ENCODE assay signal across 9 cellular contexts in genomic region chr3:2765002-2765579, GRCh38.
A peak's percentile ranks its signal among the peaks of the same experiment; 100 is the strongest.
DNase-seq lines count a peak whose midpoint lies in the region; ATAC-seq, FAIRE-seq and TF ChIP-seq lines count a peak whose summit lies in the region.
"Had no signal": no experiment of that assay in that cellular context is flagged by ENCODE, and none has a peak within 500 bp of the region (broad histone marks: within the 10 kb centered on the region; RNA-seq: fewer than 3 reads in every experiment).

No MANE protein-coding gene starts in this region.

- no peaks in the 10 kb centered on the region for H4K20me1 ChIP-seq in GM23248 (ENCODE audit: insufficient read depth)

- in situ Hi-C loops in GM23248 (cut with MboI) = no loop called here

- no peak overlapping the region for H3K4me3 ChIP-seq in kidney (ENCODE audit: low read length in 2 of 2)
- no peak overlapping the region for H3K4me3 ChIP-seq in GM23248

- no peaks in the 10 kb centered on the region for H3K27me3 ChIP-seq in GM23248 (replicated peaks; ENCODE audit: insufficient read depth)

- no peak overlapping the region for H3K9ac ChIP-seq in kidney (ENCODE audit: low read length in 2 of 2)
- H3K9ac ChIP-seq in GM23248 = no peak overlapping the region

- ATAC-seq in GM18498 (IDR thresholded peaks at IDR 0.05; ENCODE audit: unreplicated experiment) (peak; percentile 74), HG02588 (IDR thresholded peaks at IDR 0.05; ENCODE audit: unreplicated experiment) (peak; percentile 50), HG03439 (IDR thresholded peaks at IDR 0.05; ENCODE audit: unreplicated experiment) (no peak), HG02623 (IDR thresholded peaks at IDR 0.05; ENCODE audit: unreplicated experiment) (no peak)

- H3K36me3 ChIP-seq in kidney (ENCODE audit: control insufficient read depth in 1 of 2, insufficient read depth in 2 of 2, low read length in 2 of 2) = no peaks in the 10 kb centered on the region
- H3K36me3 ChIP-seq in GM23248 (ENCODE audit: low read depth) = no peaks in the 10 kb centered on the region

- H3F3A ChIP-seq in GM23248 (ENCODE audit: insufficient read depth) = no peaks in the 10 kb centered on the region

- H3K79me2 ChIP-seq in GM23248 (ENCODE audit: insufficient read depth) = no peaks in the 10 kb centered on the region

- no peaks in the 10 kb centered on the region for H3K4me1 ChIP-seq in kidney (ENCODE audit: control insufficient read depth in 1 of 2, insufficient read depth in 1 of 2, low read depth in 1 of 2, low read length in 2 of 2)
- no peaks in the 10 kb centered on the region for H3K4me1 ChIP-seq in GM23248 (ENCODE audit: insufficient read depth)

- H2AFZ ChIP-seq in GM23248 = no peak overlapping the region

- FAIRE-seq in kidney (lab: Jason Lieb, UNC) = no peak
- FAIRE-seq: astrocyte had no signal

- peak; percentile 19 for TF ChIP-seq CTCF in kidney (IDR thresholded peaks at IDR 0.05; ENCODE audit: borderline replicate concordance, extremely low read depth, insufficient read depth)

- H3K9me3 ChIP-seq in kidney (ENCODE audit: control insufficient read depth in 1 of 2, low read length in 2 of 2) (no peaks in the 10 kb centered on the region), GM23248 (ENCODE audit: low read depth) (peaks cover 3% of the 10 kb centered on the region)

- DNase-seq in NCI-H2227 (lab: John Stamatoyannopoulos, UW; ENCODE audit: unreplicated experiment) (peak; percentile 25), kidney (no peak), GM23248 (no peak)
- DNase-seq in activated naive CD4-positive, alpha-beta T cell treated with Interleukin-2 at 50 U/mL for 16 hours = no peak

- H3K27ac ChIP-seq in kidney (ENCODE audit: low read depth in 2 of 2, low read length in 2 of 2) = no peak overlapping the region
- H3K27ac ChIP-seq in GM23248 = no peak overlapping the region

- H3K4me2 ChIP-seq in GM23248 (ENCODE audit: unreplicated experiment) = no peak overlapping the region

- intact Hi-C loops in kidney (cut with DNase I) = no loop called here

- WGBS in GM23248 (ENCODE audit: low coverage in 1 of 2, low lambda C conversion rate in 2 of 2, missing lambda C conversion rate in 2 of 2), 2 experiments = 40 to 42% methylated on average over 9 of the region's 9 CpGs

- H3K9me2 ChIP-seq in GM23248 (ENCODE audit: insufficient read depth) = no peaks in the 10 kb centered on the region

Comparison
In these comparisons a context has a peak if more than half of its experiments do, and no peak if none do; other contexts are left out.
1. ATAC-seq: peak in GM18498 (single experiment) and HG02588 (single experiment); none in HG03439 (single experiment) and HG02623 (single experiment).